ENCODE assay signal across 15 cellular contexts in the genomic region with DNA sequence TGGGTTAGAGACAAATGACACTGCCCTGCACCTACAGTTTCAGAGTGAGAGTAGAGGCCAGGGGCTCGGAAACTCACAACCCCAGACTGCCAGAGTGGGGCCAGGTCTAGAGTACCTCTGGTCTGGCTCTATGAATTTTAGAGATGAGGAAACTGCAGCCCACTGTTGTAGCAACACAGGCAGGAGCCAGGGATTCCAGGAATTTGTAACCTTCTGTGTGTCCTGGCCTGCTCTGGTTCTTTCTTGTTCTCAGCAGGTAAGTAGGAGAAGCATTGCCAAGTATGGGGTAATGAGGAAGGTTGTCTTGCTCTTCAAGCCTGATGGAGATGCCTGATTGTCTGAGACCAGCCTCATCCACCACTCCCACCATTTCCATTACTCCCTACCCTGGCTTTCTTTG.
"Had no signal": no experiment of that assay in that cellular context is flagged by ENCODE, and none has a peak within 500 bp of the region (broad histone marks: within the 10 kb centered on the region; RNA-seq: fewer than 3 reads in every experiment).

No MANE protein-coding gene starts in this region.

- H3K4me3 ChIP-seq: colonic mucosa, hepatocyte, mucosa of descending colon, skin epidermis, suprapubic skin, thyroid gland had no signal

- H3K36me3 Mint-ChIP-seq: type B pancreatic cell had no signal

- H3K27ac Mint-ChIP-seq: type B pancreatic cell had no signal

- H3K27ac ChIP-seq: colonic mucosa, hepatocyte, skin epidermis, suprapubic skin, thyroid gland had no signal

- H3K9me3 Mint-ChIP-seq: naive thymus-derived CD8-positive, alpha-beta T cell had no signal

- ATAC-seq: mucosa of descending colon; naive thymus-derived CD8-positive, alpha-beta T cell; sciatic nerve had no signal

- H3K27me3 Mint-ChIP-seq: naive thymus-derived CD8-positive, alpha-beta T cell had no signal

- H3K4me2 ChIP-seq: hepatocyte had no signal

- H3K79me2 ChIP-seq: hepatocyte had no signal

- H3K4me3 Mint-ChIP-seq: naive thymus-derived CD8-positive, alpha-beta T cell; type B pancreatic cell had no signal

- H3K27me3 ChIP-seq: colonic mucosa, hepatocyte, thyroid gland had no signal

- H3K36me3 ChIP-seq: colonic mucosa, suprapubic skin, thyroid gland had no signal

- DNase-seq: colonic mucosa; effector CD4-positive, alpha-beta T cell; foreskin melanocyte; head of caudate nucleus; mucosa of descending colon; naive thymus-derived CD8-positive, alpha-beta T cell; posterior cingulate gyrus; stimulated activated CD4-positive, alpha-beta T cell treated with anti-CD3 and anti-CD28 coated beads, Interleukin-12 subunit alpha, Interleukin-12 subunit beta, amount 100 ng/mL, for 4 hours; stimulated activated naive CD4-positive, alpha-beta T cell treated with Interleukin-2 at 50 U/mL for 16 hours; thyroid gland had no signal

- H3K4me1 ChIP-seq: colonic mucosa, suprapubic skin, thyroid gland had no signal
